In the genomic region with DNA sequence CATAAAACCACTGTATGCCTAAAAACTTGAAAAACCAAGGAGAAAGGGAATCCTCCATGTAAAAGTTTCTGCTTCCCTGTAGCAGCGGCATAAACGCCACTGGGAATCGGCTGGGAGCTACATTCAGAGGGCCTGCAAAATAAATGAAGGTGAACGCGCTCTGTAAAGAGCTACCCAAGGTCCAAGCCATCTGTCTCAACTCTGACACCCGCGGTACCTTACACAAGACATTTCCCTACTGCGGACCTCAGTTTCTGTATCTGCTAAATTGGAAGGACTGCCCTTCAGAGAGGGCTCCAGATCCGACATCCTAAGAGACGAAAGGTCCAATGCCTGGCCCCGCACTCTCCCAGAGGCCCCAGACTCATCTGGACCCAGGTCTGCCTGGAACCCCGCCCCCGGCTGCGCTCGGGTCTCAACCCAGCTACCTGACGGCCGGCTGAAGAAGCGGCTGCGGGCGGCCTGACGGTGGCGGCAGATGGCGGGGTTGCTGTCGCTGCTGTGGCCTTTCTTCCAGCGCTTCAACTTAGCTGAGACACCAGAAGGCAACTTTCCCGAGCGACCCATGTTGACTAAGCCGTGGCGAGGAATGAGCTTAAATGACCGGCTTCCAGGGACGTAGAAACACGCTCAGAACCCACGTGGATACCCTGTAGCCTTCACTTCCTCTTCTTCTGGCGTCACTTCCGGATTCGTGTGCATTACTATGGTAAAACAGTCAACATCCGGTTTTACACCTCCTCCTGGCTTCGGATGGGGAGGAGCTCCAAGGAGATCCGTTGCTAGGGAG, we compare ENCODE assay signal across 8 cellular contexts. TPM values are rescaled to one million over a fixed set of nuclear protein-coding genes. Genes with fewer than 3 reads are reported as not detected.
DNase-seq lines count a peak whose midpoint lies in the region; ATAC-seq and TF ChIP-seq lines count a peak whose summit lies in the region.

A gene with protein sequence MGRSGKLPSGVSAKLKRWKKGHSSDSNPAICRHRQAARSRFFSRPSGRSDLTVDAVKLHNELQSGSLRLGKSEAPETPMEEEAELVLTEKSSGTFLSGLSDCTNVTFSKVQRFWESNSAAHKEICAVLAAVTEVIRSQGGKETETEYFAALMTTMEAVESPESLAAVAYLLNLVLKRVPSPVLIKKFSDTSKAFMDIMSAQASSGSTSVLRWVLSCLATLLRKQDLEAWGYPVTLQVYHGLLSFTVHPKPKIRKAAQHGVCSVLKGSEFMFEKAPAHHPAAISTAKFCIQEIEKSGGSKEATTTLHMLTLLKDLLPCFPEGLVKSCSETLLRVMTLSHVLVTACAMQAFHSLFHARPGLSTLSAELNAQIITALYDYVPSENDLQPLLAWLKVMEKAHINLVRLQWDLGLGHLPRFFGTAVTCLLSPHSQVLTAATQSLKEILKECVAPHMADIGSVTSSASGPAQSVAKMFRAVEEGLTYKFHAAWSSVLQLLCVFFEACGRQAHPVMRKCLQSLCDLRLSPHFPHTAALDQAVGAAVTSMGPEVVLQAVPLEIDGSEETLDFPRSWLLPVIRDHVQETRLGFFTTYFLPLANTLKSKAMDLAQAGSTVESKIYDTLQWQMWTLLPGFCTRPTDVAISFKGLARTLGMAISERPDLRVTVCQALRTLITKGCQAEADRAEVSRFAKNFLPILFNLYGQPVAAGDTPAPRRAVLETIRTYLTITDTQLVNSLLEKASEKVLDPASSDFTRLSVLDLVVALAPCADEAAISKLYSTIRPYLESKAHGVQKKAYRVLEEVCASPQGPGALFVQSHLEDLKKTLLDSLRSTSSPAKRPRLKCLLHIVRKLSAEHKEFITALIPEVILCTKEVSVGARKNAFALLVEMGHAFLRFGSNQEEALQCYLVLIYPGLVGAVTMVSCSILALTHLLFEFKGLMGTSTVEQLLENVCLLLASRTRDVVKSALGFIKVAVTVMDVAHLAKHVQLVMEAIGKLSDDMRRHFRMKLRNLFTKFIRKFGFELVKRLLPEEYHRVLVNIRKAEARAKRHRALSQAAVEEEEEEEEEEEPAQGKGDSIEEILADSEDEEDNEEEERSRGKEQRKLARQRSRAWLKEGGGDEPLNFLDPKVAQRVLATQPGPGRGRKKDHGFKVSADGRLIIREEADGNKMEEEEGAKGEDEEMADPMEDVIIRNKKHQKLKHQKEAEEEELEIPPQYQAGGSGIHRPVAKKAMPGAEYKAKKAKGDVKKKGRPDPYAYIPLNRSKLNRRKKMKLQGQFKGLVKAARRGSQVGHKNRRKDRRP (N-terminal part only) (minus strand): TSS at position 676 of the 790 bp plus-strand sequence. CDS start 109 bp downstream, at position 567.

- DNase-seq in GOT3 (lab: John Stamatoyannopoulos, UW) = peak; percentile 53
- DNase-seq in LHCN-M2 (ENCODE audit: low read depth) = peak; percentile 99
- DNase-seq in RPMI7951 (ENCODE audit: low read depth) = peak; percentile 98
- peak; percentile 89 for DNase-seq in activated T-helper 1 cell treated with anti-CD3 and anti-CD28 coated beads, Interleukin-12 subunit alpha, Interleukin-12 subunit beta, Interleukin-2, Interleukin-4 antibody, amounts not matched to agents 30 ng/mL and 10 ng/mL and 1 ng/mL, durations not matched to agents 14 hours and 24 hours and 36 hours (ENCODE audit: low spot score)
- peak; percentile 98 for DNase-seq in fibroblast of mammary gland (ENCODE audit: low read depth)
- peak; percentile 47 to 96 (median 92) for DNase-seq in naive thymus-derived CD4-positive, alpha-beta T cell

- TF ChIP-seq CTCF in fibroblast of mammary gland (conservative IDR thresholded peaks at IDR 0.05; ENCODE audit: control insufficient read depth, insufficient read depth, low read depth, low read length) = peak; percentile 5

- no peaks in the 10 kb centered on the region for H3K4me1 ChIP-seq in ES-I3 (ENCODE audit: insufficient read depth, low read length)
- H3K4me1 ChIP-seq in naive thymus-derived CD4-positive, alpha-beta T cell (ENCODE audit: control insufficient read depth in 2 of 2, insufficient read depth in 2 of 2, low read length in 2 of 2) = peaks cover 13 to 15% of the 10 kb centered on the region in 2 donors

- H3K27me3 Mint-ChIP-seq in activated T-helper 1 cell treated with anti-CD3 and anti-CD28 coated beads, Interleukin-12 subunit alpha, Interleukin-12 subunit beta, Interleukin-2, Interleukin-4 antibody, amounts not matched to agents 30 ng/mL and 10 ng/mL and 1 ng/mL, durations not matched to agents 14 hours and 24 hours and 36 hours (ENCODE audit: insufficient read depth) = no peaks in the 10 kb centered on the region
- no peaks in the 10 kb centered on the region for H3K27me3 Mint-ChIP-seq in naive thymus-derived CD4-positive, alpha-beta T cell
- H3K27me3 Mint-ChIP-seq in stimulated activated naive CD8-positive, alpha-beta T cell treated with anti-CD3 and anti-CD28 coated beads, Interleukin-15, Interleukin-2, amounts not matched to agents 100 ng/mL and 50 ng/mL, for 24 hours = no peaks in the 10 kb centered on the region

- no peaks in the 10 kb centered on the region for H3K36me3 ChIP-seq in ES-I3 (ENCODE audit: insufficient read depth, low read length)
- peaks cover 0 to 8% (median 6%) of the 10 kb centered on the region in 3 experiments for H3K36me3 ChIP-seq in naive thymus-derived CD4-positive, alpha-beta T cell (ENCODE audit: control insufficient read depth in 2 of 3, insufficient read depth in 3 of 3, low read length in 3 of 3)

- H3K4me1 Mint-ChIP-seq in activated T-helper 1 cell treated with anti-CD3 and anti-CD28 coated beads, Interleukin-12 subunit alpha, Interleukin-12 subunit beta, Interleukin-2, Interleukin-4 antibody, amounts not matched to agents 30 ng/mL and 10 ng/mL and 1 ng/mL, durations not matched to agents 14 hours and 24 hours and 36 hours (ENCODE audit: low read depth) = peaks cover 17% of the 10 kb centered on the region
- peaks cover 6 to 22% (median 17%) of the 10 kb centered on the region in 7 donors for H3K4me1 Mint-ChIP-seq in naive thymus-derived CD4-positive, alpha-beta T cell
- peaks cover 15% of the 10 kb centered on the region for H3K4me1 Mint-ChIP-seq in stimulated activated naive CD8-positive, alpha-beta T cell treated with anti-CD3 and anti-CD28 coated beads, Interleukin-15, Interleukin-2, amounts not matched to agents 100 ng/mL and 50 ng/mL, for 24 hours (ENCODE audit: low read depth)

- H3K4me3 ChIP-seq in fibroblast of mammary gland (ENCODE audit: control insufficient read depth, low read depth, low read length) = peak within 1 kb of the TSS; percentile 93
- peak within 1 kb of the TSS; percentile 73 for H3K4me3 ChIP-seq in naive thymus-derived CD4-positive, alpha-beta T cell (ENCODE audit: low read length)

- CTCF ChIA-PET in naive thymus-derived CD4-positive, alpha-beta T cell (lab: Charles Lee) = interaction anchor here (0.5 to 2.1 kb wide), 10 partner anchors 9 to 122 kb away, joined by 3 to 7 read pairs (median 3); no protein-coding TSS in a partner anchor

- H3K36me3 Mint-ChIP-seq in activated T-helper 1 cell treated with anti-CD3 and anti-CD28 coated beads, Interleukin-12 subunit alpha, Interleukin-12 subunit beta, Interleukin-2, Interleukin-4 antibody, amounts not matched to agents 30 ng/mL and 10 ng/mL and 1 ng/mL, durations not matched to agents 14 hours and 24 hours and 36 hours (ENCODE audit: low read depth) = peaks cover 14% of the 10 kb centered on the region
- peaks cover 0 to 6% (median 5%) of the 10 kb centered on the region in 5 donors for H3K36me3 Mint-ChIP-seq in naive thymus-derived CD4-positive, alpha-beta T cell
- peaks cover 18% of the 10 kb centered on the region for H3K36me3 Mint-ChIP-seq in stimulated activated naive CD8-positive, alpha-beta T cell treated with anti-CD3 and anti-CD28 coated beads, Interleukin-15, Interleukin-2, amounts not matched to agents 100 ng/mL and 50 ng/mL, for 24 hours (ENCODE audit: low read depth)

- peak within 1 kb of the TSS; percentile 73; the same call in 1 of the 2 replicates for H3K9ac ChIP-seq in ES-I3 (ENCODE audit: low read depth, low read length)

- ATAC-seq in naive thymus-derived CD4-positive, alpha-beta T cell = peak; percentile 96

- peak within 1 kb of the TSS; percentile 87 for H3K27ac Mint-ChIP-seq in activated T-helper 1 cell treated with anti-CD3 and anti-CD28 coated beads, Interleukin-12 subunit alpha, Interleukin-12 subunit beta, Interleukin-2, Interleukin-4 antibody, amounts not matched to agents 30 ng/mL and 10 ng/mL and 1 ng/mL, durations not matched to agents 14 hours and 24 hours and 36 hours
- H3K27ac Mint-ChIP-seq in naive thymus-derived CD4-positive, alpha-beta T cell = peak within 1 kb of the TSS; percentile 81 to 99 (median 98)
- H3K27ac Mint-ChIP-seq in stimulated activated naive CD8-positive, alpha-beta T cell treated with anti-CD3 and anti-CD28 coated beads, Interleukin-15, Interleukin-2, amounts not matched to agents 100 ng/mL and 50 ng/mL, for 24 hours = peak within 1 kb of the TSS; percentile 90

- POLR2A ChIA-PET in naive thymus-derived CD4-positive, alpha-beta T cell (lab: Charles Lee) = interaction anchor here (0.6 to 1.5 kb wide), 16 partner anchors 14 to 1093 kb away, joined by 3 to 8 read pairs (median 3); a partner anchor contains a TSS

- peak within 1 kb of the TSS; percentile 90 for H3K27ac ChIP-seq in naive thymus-derived CD4-positive, alpha-beta T cell (ENCODE audit: low read depth, low read length)

- peak within 1 kb of the TSS; percentile 97 for H3K4me3 Mint-ChIP-seq in activated T-helper 1 cell treated with anti-CD3 and anti-CD28 coated beads, Interleukin-12 subunit alpha, Interleukin-12 subunit beta, Interleukin-2, Interleukin-4 antibody, amounts not matched to agents 30 ng/mL and 10 ng/mL and 1 ng/mL, durations not matched to agents 14 hours and 24 hours and 36 hours
- peak within 1 kb of the TSS; percentile 90 to 97 (median 95) for H3K4me3 Mint-ChIP-seq in naive thymus-derived CD4-positive, alpha-beta T cell
- H3K4me3 Mint-ChIP-seq in stimulated activated naive CD8-positive, alpha-beta T cell treated with anti-CD3 and anti-CD28 coated beads, Interleukin-15, Interleukin-2, amounts not matched to agents 100 ng/mL and 50 ng/mL, for 24 hours = peak within 1 kb of the TSS; percentile 94

- H3K9me3 Mint-ChIP-seq in activated T-helper 1 cell treated with anti-CD3 and anti-CD28 coated beads, Interleukin-12 subunit alpha, Interleukin-12 subunit beta, Interleukin-2, Interleukin-4 antibody, amounts not matched to agents 30 ng/mL and 10 ng/mL and 1 ng/mL, durations not matched to agents 14 hours and 24 hours and 36 hours = no peaks in the 10 kb centered on the region
- H3K9me3 Mint-ChIP-seq in naive thymus-derived CD4-positive, alpha-beta T cell = peaks cover 0 to 2% (median 0%) of the 10 kb centered on the region in 11 donors
- H3K9me3 Mint-ChIP-seq in stimulated activated naive CD8-positive, alpha-beta T cell treated with anti-CD3 and anti-CD28 coated beads, Interleukin-15, Interleukin-2, amounts not matched to agents 100 ng/mL and 50 ng/mL, for 24 hours = no peaks in the 10 kb centered on the region

- intact Hi-C loops in activated T-helper 1 cell treated with anti-CD3 and anti-CD28 coated beads, Interleukin-12 subunit alpha, Interleukin-12 subunit beta, Interleukin-2, Interleukin-4 antibody, amounts not matched to agents 30 ng/mL and 10 ng/mL and 1 ng/mL, durations not matched to agents 14 hours and 24 hours and 36 hours (cut with micrococcal nuclease) = loop anchor here (1.0 to 5.0 kb wide), 9 partner anchors 14 to 240 kb away; a partner anchor contains a TSS
- intact Hi-C loops in naive thymus-derived CD4-positive, alpha-beta T cell (cut with micrococcal nuclease) = loop anchor here (1.0 to 10.0 kb wide), 14 partner anchors 25 to 816 kb away; a partner anchor contains a TSS

- H3K9me3 ChIP-seq in ES-I3 (ENCODE audit: control insufficient read depth, insufficient read depth, low read length) = no peaks in the 10 kb centered on the region
- no peaks in the 10 kb centered on the region for H3K9me3 ChIP-seq in naive thymus-derived CD4-positive, alpha-beta T cell (ENCODE audit: control insufficient read depth in 2 of 3, low read length in 3 of 3)

- H3K27me3 ChIP-seq in naive thymus-derived CD4-positive, alpha-beta T cell (ENCODE audit: control insufficient read depth in 2 of 2, insufficient read depth in 2 of 2, low read length in 2 of 2) = no peaks in the 10 kb centered on the region

RNA-seq across cellular contexts. Expression of the gene that starts here (rescaled TPM):
- total RNA-seq in LHCN-M2 (2014; rRNA removed) = 24.7 and 32.8 TPM in 2 replicates
- 18.2 TPM for polyA plus RNA-seq in LHCN-M2 (2012)
- total RNA-seq in RPMI7951 (2014; rRNA removed; shearing (Covaris generic)) = 13.4 and 15.4 TPM in 2 replicates
- total RNA-seq in activated T-helper 1 cell treated with anti-CD3 and anti-CD28 coated beads, Interleukin-12 subunit alpha, Interleukin-12 subunit beta, Interleukin-2, Interleukin-4 antibody, amounts not matched to agents 30 ng/mL and 10 ng/mL and 1 ng/mL, durations not matched to agents 14 hours and 24 hours and 36 hours = 99.9 and 104 TPM in 2 replicates
- total RNA-seq in naive thymus-derived CD4-positive, alpha-beta T cell = 100 to 1,000 TPM in 1 of 5 experiments, 10 to 100 TPM in 4; 22.0 to 197 (median 32.3) TPM
- 10 to 100 TPM; 10.6 to 13.4 TPM for polyA plus RNA-seq in naive thymus-derived CD4-positive, alpha-beta T cell

Comparison
In these comparisons a context has a peak if more than half of its experiments do, and no peak if none do; other contexts are left out.
1. Peak in every context shown above with its lines: DNase-seq, ATAC-seq, H3K4me3 ChIP-seq and H3K27ac ChIP-seq.